ENCODE assay signal across 25 cellular contexts in genomic region chr2:116820986-116821385, GRCh38.
"Had no signal": no experiment of that assay in that cellular context is flagged by ENCODE, and none has a peak within 500 bp of the region (broad histone marks: within the 10 kb centered on the region; RNA-seq: fewer than 3 reads in every experiment).

No MANE protein-coding gene starts in this region.

- DNase-seq: cortex of kidney; effector memory CD8-positive, alpha-beta T cell; foreskin fibroblast; gastrocnemius medialis; head of caudate nucleus; kidney; midbrain; naive thymus-derived CD4-positive, alpha-beta T cell; right lobe of liver; stimulated activated CD4-positive, alpha-beta T cell treated with anti-CD3 and anti-CD28 coated beads, Interleukin-12 subunit alpha, Interleukin-12 subunit beta, amount 100 ng/mL, for 4 hours; stimulated activated CD4-positive, alpha-beta T cell treated with anti-CD3 and anti-CD28 coated beads, Interleukin-1b, Interleukin-23, amount 100 ng/mL, for 48 hours; stimulated activated CD4-positive, alpha-beta T cell treated with anti-CD3 and anti-CD28 coated beads, Interleukin-4, amount 100 ng/mL, for 1 hour; stimulated activated CD8-positive, alpha-beta memory T cell treated with anti-CD3 and anti-CD28 coated beads, Interleukin-4, amount 100 ng/mL, for 48 hours; stimulated activated naive CD4-positive, alpha-beta T cell; stimulated activated naive CD8-positive, alpha-beta T cell treated with anti-CD3 and anti-CD28 coated beads, Interleukin-15, amount 100 ng/mL, for 72 hours; thyroid gland had no signal

- H3K27me3 ChIP-seq: gastrocnemius medialis, neural progenitor cell, right lobe of liver, thyroid gland, vagina had no signal

- FAIRE-seq: kidney had no signal

- H3K36me3 Mint-ChIP-seq: memory B cell; naive thymus-derived CD4-positive, alpha-beta T cell; neural progenitor cell had no signal

- H2AFZ ChIP-seq: neural progenitor cell, parathyroid adenoma had no signal

- H3K4me3 Mint-ChIP-seq: effector memory CD8-positive, alpha-beta T cell; memory B cell; naive thymus-derived CD4-positive, alpha-beta T cell; nephron; neural progenitor cell; stimulated activated naive CD8-positive, alpha-beta T cell treated with anti-CD3 and anti-CD28 coated beads, Interleukin-15, amount 100 ng/mL, for 72 hours had no signal

- H3K4me3 ChIP-seq: gastrocnemius medialis, lung, neural progenitor cell, right lobe of liver, smooth muscle cell, thyroid gland, vagina had no signal

- H3K4me1 ChIP-seq: gastrocnemius medialis, neural progenitor cell, parathyroid adenoma, right lobe of liver, thyroid gland, vagina had no signal

- H3K9me3 Mint-ChIP-seq: nephron, neural progenitor cell had no signal

- H3K27ac Mint-ChIP-seq: effector memory CD8-positive, alpha-beta T cell; memory B cell; naive thymus-derived CD4-positive, alpha-beta T cell; nephron; neural progenitor cell; progenitor cell of endocrine pancreas; stimulated activated naive CD8-positive, alpha-beta T cell treated with anti-CD3 and anti-CD28 coated beads, Interleukin-15, amount 100 ng/mL, for 72 hours had no signal

- H3K4me1 Mint-ChIP-seq: memory B cell; naive thymus-derived CD4-positive, alpha-beta T cell; nephron; neural progenitor cell; stimulated activated naive CD8-positive, alpha-beta T cell treated with anti-CD3 and anti-CD28 coated beads, Interleukin-15, amount 100 ng/mL, for 72 hours had no signal

- H3K27me3 Mint-ChIP-seq: effector memory CD8-positive, alpha-beta T cell; memory B cell; naive thymus-derived CD4-positive, alpha-beta T cell; progenitor cell of endocrine pancreas; stimulated activated naive CD8-positive, alpha-beta T cell treated with anti-CD3 and anti-CD28 coated beads, Interleukin-15, amount 100 ng/mL, for 72 hours had no signal

- H3K36me3 ChIP-seq: gastrocnemius medialis, neural progenitor cell, right lobe of liver, thyroid gland, vagina had no signal

- H3K9me3 ChIP-seq: gastrocnemius medialis, right lobe of liver, thyroid gland, vagina had no signal

- H3K4me2 ChIP-seq: neural progenitor cell, smooth muscle cell had no signal

- H3K27ac ChIP-seq: epithelial cell of prostate, gastrocnemius medialis, neural progenitor cell, parathyroid adenoma, right lobe of liver, thyroid gland, vagina had no signal

- H3K79me2 ChIP-seq: parathyroid adenoma had no signal
